8 cellular contexts compared by ENCODE assay signal in genomic region chr5:64229163-64229774, GRCh38.
DNase-seq lines count a peak whose midpoint lies in the region; ATAC-seq and TF ChIP-seq lines count a peak whose summit lies in the region.

No MANE protein-coding gene starts in this region.

- H3K27me3 ChIP-seq in OCI-LY3 (ENCODE audit: low read depth, low read length) (no peaks in the 10 kb centered on the region), esophagus muscularis mucosa (no peaks in the 10 kb centered on the region), prostate gland (replicated peaks; ENCODE audit: insufficient read depth) (no peaks in the 10 kb centered on the region)

- DNase-seq in AG09309 (ENCODE audit: low read depth) (no peak), esophagus muscularis mucosa (ENCODE audit: extremely low spot score) (no peak), prostate gland (ENCODE audit: low spot score) (no peak), ecto neural progenitor cell (ENCODE audit: low spot score) (no peak)

- H3K9me3 ChIP-seq in OCI-LY3 (ENCODE audit: insufficient read depth, low read length) (no peaks in the 10 kb centered on the region), esophagus muscularis mucosa (no peaks in the 10 kb centered on the region), prostate gland (no peaks in the 10 kb centered on the region)

- intact Hi-C loops in esophagus muscularis mucosa (cut with DNase I): loop anchor here (5.0 kb wide), 1 partner anchor 383 kb away; no protein-coding TSS in a partner anchor
- intact Hi-C loops in prostate gland (cut with DNase I): loop anchor here (5.0 kb wide), 1 partner anchor 383 kb away; no protein-coding TSS in a partner anchor

- H3K4me2 ChIP-seq in OCI-LY3 (ENCODE audit: low read length): no peak overlapping the region

- H2AFZ ChIP-seq in OCI-LY3 (ENCODE audit: low read depth, low read length): no peak overlapping the region

- TF ChIP-seq POLR2A in GM18505 (IDR thresholded peaks at IDR 0.05; ENCODE audit: borderline replicate concordance, extremely low read depth, insufficient read depth, insufficient read length) (no peak), esophagus muscularis mucosa (IDR thresholded peaks at IDR 0.05; ENCODE audit: low read depth) (no peak), prostate gland (IDR thresholded peaks at IDR 0.05) (no peak)

- no peak for TF ChIP-seq EP300 in esophagus muscularis mucosa (IDR thresholded peaks at IDR 0.05)

- H3K4me1 ChIP-seq in OCI-LY3 (ENCODE audit: low read length): no peaks in the 10 kb centered on the region
- H3K4me1 ChIP-seq in esophagus muscularis mucosa: no peaks in the 10 kb centered on the region
- H3K4me1 ChIP-seq in prostate gland (replicated peaks): no peaks in the 10 kb centered on the region

- WGBS in esophagus muscularis mucosa: 4% methylated on average over 4 of the region's 4 CpGs
- WGBS in prostate gland: 4% methylated on average over 4 of the region's 4 CpGs

- no peaks in the 10 kb centered on the region for H4K20me1 ChIP-seq in OCI-LY3 (ENCODE audit: insufficient read depth, low read length)

- no peaks in the 10 kb centered on the region for H3K79me2 ChIP-seq in OCI-LY3 (ENCODE audit: low read length)

- TF ChIP-seq CTCF in AG09309 (IDR thresholded peaks at IDR 0.05; ENCODE audit: control insufficient read depth, insufficient read depth, low read depth, low read length, missing control alignments) (peak; percentile 50), OCI-LY3 (IDR thresholded peaks at IDR 0.05; ENCODE audit: low read depth, low read length) (peak; percentile 61), esophagus muscularis mucosa (IDR thresholded peaks at IDR 0.05) (peak; percentile 36 to 68 (median 50)), prostate gland (IDR thresholded peaks at IDR 0.05) (peak; percentile 25 to 72 (median 67))

- H3K4me3 ChIP-seq in AG09309 (ENCODE audit: control insufficient read depth, low read depth, low read length) (no peak overlapping the region), OCI-LY3 (ENCODE audit: low read length) (no peak overlapping the region), esophagus muscularis mucosa (no peak overlapping the region), prostate gland (no peak overlapping the region)

- no peaks in the 10 kb centered on the region for H3K36me3 ChIP-seq in OCI-LY3 (replicated peaks; ENCODE audit: low read depth, low read length)
- peaks cover 5 to 13% (median 10%) of the 10 kb centered on the region in 4 donors for H3K36me3 ChIP-seq in esophagus muscularis mucosa
- no peaks in the 10 kb centered on the region for H3K36me3 ChIP-seq in prostate gland

- no peak overlapping the region for H3K9ac ChIP-seq in OCI-LY3 (ENCODE audit: low read length)

- ATAC-seq in GM18505 (IDR thresholded peaks at IDR 0.05; ENCODE audit: unreplicated experiment): peak; percentile 58
- ATAC-seq in HG03354 (IDR thresholded peaks at IDR 0.05; ENCODE audit: poor library complexity, severe bottlenecking, unreplicated experiment): peak; percentile 75
- no peak for ATAC-seq in HG03097 (IDR thresholded peaks at IDR 0.05; ENCODE audit: low FRiP score, unreplicated experiment)

- H3K27ac ChIP-seq in OCI-LY3 (ENCODE audit: low read length): no peak overlapping the region
- H3K27ac ChIP-seq in esophagus muscularis mucosa (replicated peaks in 1 of 4): no peak overlapping the region
- H3K27ac ChIP-seq in prostate gland: no peak overlapping the region
